In genomic region chr9:120869360-120869687, GRCh38 we compare ENCODE assay signal across 8 cellular contexts. TPM values are rescaled to one million over a fixed set of nuclear protein-coding genes. Genes with fewer than 3 reads are reported as not detected.
A peak's percentile ranks its signal among the peaks of the same experiment; 100 is the strongest.
DNase-seq lines count a peak whose midpoint lies in the region; ATAC-seq and TF ChIP-seq lines count a peak whose summit lies in the region.

No MANE protein-coding gene starts in this region.

- no peaks in the 10 kb centered on the region for H3K27me3 Mint-ChIP-seq in naive B cell

- H3K9me3 Mint-ChIP-seq in naive B cell, result no peaks in the 10 kb centered on the region

- no peaks in the 10 kb centered on the region for H3K36me3 Mint-ChIP-seq in naive B cell

- ATAC-seq in naive B cell (ENCODE audit: low read depth in 2 of 2), result no peak
- no peak for ATAC-seq in HG02973 (IDR thresholded peaks at IDR 0.05; ENCODE audit: unreplicated experiment)
- no peak for ATAC-seq in GM18870 (IDR thresholded peaks at IDR 0.05; ENCODE audit: unreplicated experiment)

- no peak for DNase-seq in AG04450 (ENCODE audit: low read depth, low spot score)
- DNase-seq in dorsolateral prefrontal cortex, result no peak
- no peak for DNase-seq in naive B cell
- no peak for DNase-seq in glomerular visceral epithelial cell (ENCODE audit: extremely low spot score)
- no peak for DNase-seq in COLO829 (ENCODE audit: low spot score)

- no peaks in the 10 kb centered on the region; the same call in 1 of the 2 replicates for H3K9me3 ChIP-seq in AG04450 (ENCODE audit: control insufficient read depth, insufficient read depth, low read length)

- H3K27me3 ChIP-seq in AG04450 (ENCODE audit: control insufficient read depth, insufficient read depth, low read length) (no peaks in the 10 kb centered on the region), dorsolateral prefrontal cortex (no peaks in the 10 kb centered on the region)

- intact Hi-C loops in dorsolateral prefrontal cortex (cut with DNase I), result loop anchor here in 1 of 2 donors (2.0 kb wide), 1 partner anchor 67 kb away; no protein-coding TSS in a partner anchor

- peak overlapping the region; percentile 75 to 98 (median 96) for H3K4me3 Mint-ChIP-seq in naive B cell

- CTCF ChIA-PET in AG04450 (lab: Charles Lee), result interaction anchor here (0.6 to 3.0 kb wide), 14 partner anchors 10 to 253 kb away, joined by 3 to 22 read pairs (median 3); no protein-coding TSS in a partner anchor

- POLR2A ChIA-PET in AG04450 (lab: Yijun Ruan, JAX), result interaction anchor here (0.9 kb wide), 1 partner anchor 52 kb away, joined by 3 read pairs; no protein-coding TSS in a partner anchor

- TF ChIP-seq CTCF in AG04450 (IDR thresholded peaks at IDR 0.05; ENCODE audit: low read depth, low read length), result no peak
- TF ChIP-seq CTCF in LNCAP (IDR thresholded peaks at IDR 0.05), result peak; percentile 9; the same call in 1 of the 2 replicates
- TF ChIP-seq CTCF in dorsolateral prefrontal cortex (IDR thresholded peaks at IDR 0.05 in 54 of 56, conservative IDR thresholded peaks at IDR 0.05 in 2 of 56; ENCODE audit: low read depth in 1 of 56, partially characterized antibody in 56 of 56), result peak in 2 of 56 donors; percentile 2 to 12

- peak overlapping the region; percentile 47 for H3K27ac ChIP-seq in AG04450 (ENCODE audit: low read depth, low read length)
- peak overlapping the region in 57 of 59 donors; percentile 1 to 95 (median 86) for H3K27ac ChIP-seq in dorsolateral prefrontal cortex

- H3K4me1 Mint-ChIP-seq in naive B cell, result peaks cover 7 to 28% (median 20%) of the 10 kb centered on the region in 3 donors

- peak overlapping the region; percentile 46 to 98 (median 92) for H3K27ac Mint-ChIP-seq in naive B cell

- H3K4me3 ChIP-seq in AG04450 (ENCODE audit: low read depth, low read length), result peak overlapping the region; percentile 65
- peak overlapping the region; percentile 38 to 78 (median 59) for H3K4me3 ChIP-seq in dorsolateral prefrontal cortex

RNA-seq across cellular contexts. Expression of gene PHF19, which starts 7.7 kb away (rescaled TPM):
- polyA plus RNA-seq in AG04450 (2011; rRNA removed) (20.4 and 30.5 TPM in 2 replicates), naive B cell (ENCODE audit: low read depth in 6 of 6) (1 to 10 TPM in 5 of 6 donors, under 1 TPM in 1; 0.26 to 5.4 (median 3.5) TPM)
- 37.0 and 56.0 TPM in 2 replicates for polyA minus RNA-seq in AG04450 (2011; rRNA and poly(A)+ RNA removed)
- total RNA-seq in dorsolateral prefrontal cortex, result 100 to 1,000 TPM in 2 of 120 experiments, 10 to 100 TPM in 118; 18.7 to 119 (median 39.5) TPM

RNA-seq across cellular contexts. Expression of gene PSMD5, which starts 26.6 kb away (rescaled TPM):
- polyA plus RNA-seq in AG04450 (2011; rRNA removed) (43.2 and 57.6 TPM in 2 replicates), naive B cell (ENCODE audit: low read depth in 6 of 6) (10 to 100 TPM in 5 of 6 donors, 1 to 10 TPM in 1; 3.6 to 22.8 (median 17.4) TPM)
- polyA minus RNA-seq in AG04450 (2011; rRNA and poly(A)+ RNA removed), result 18.3 and 28.8 TPM in 2 replicates
- 10 to 100 TPM; 18.8 to 51.5 (median 32.6) TPM for total RNA-seq in dorsolateral prefrontal cortex

RNA-seq across cellular contexts. Expression of gene TRAF1, which starts 57.3 kb away (rescaled TPM):
- polyA plus RNA-seq in AG04450 (2011; rRNA removed) (3.7 and 4.0 TPM in 2 replicates), naive B cell (ENCODE audit: low read depth in 6 of 6) (under 1 TPM; 0.34 to 0.97 (median 0.72) TPM)
- 5.7 and 7.6 TPM in 2 replicates for polyA minus RNA-seq in AG04450 (2011; rRNA and poly(A)+ RNA removed)
- 10 to 100 TPM in 57 of 120 experiments, 1 to 10 TPM in 63; 3.8 to 25.3 (median 9.8) TPM for total RNA-seq in dorsolateral prefrontal cortex
